Comparison of ENCODE assay signal across 33 cellular contexts in the genomic region with DNA sequence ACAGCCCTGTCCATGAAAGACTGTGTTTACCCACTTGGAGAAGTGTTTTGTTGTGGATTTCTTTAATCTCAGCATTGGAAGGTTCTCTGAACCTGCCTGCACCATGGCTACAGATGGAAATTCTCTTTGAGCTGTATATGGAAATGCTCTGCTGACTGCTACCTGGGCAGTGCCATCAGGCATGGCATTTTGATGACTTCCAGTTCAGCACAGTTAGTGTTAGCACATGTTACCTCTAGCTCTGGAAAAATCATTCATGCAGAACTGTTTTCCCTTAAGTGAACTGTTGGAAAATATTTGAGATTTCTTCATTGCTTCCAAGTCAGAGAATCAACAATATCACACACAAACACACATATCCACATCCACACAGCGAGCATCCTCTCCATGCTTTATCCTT.
"Had no signal": no experiment of that assay in that cellular context is flagged by ENCODE, and none has a peak within 500 bp of the region (broad histone marks: within the 10 kb centered on the region; RNA-seq: fewer than 3 reads in every experiment).

No MANE protein-coding gene starts in this region.

- H3K27ac Mint-ChIP-seq: activated naive CD4-positive, alpha-beta T cell treated with anti-CD3 and anti-CD28 coated beads for 36 hours; activated naive CD8-positive, alpha-beta T cell treated with anti-CD3 and anti-CD28 coated beads, Interleukin-2, amount 10 ng/mL, durations not matched to agents 7 days and 5 days; activated T-helper 1 cell treated with anti-CD3 and anti-CD28 coated beads, Interleukin-12 subunit alpha, Interleukin-12 subunit beta, Interleukin-2, Interleukin-4 antibody, amounts not matched to agents 30 ng/mL and 10 ng/mL and 1 ng/mL, durations not matched to agents 14 hours and 24 hours and 36 hours; immature natural killer cell; natural killer cell; T-helper 1 cell treated with Interleukin-12 subunit alpha and Interleukin-12 subunit beta and Interleukin-4 antibody, amounts not matched to agents 30 μg/mL and 1 μg/mL, for 36 hours; type B pancreatic cell had no signal

- H3K4me1 Mint-ChIP-seq: immature natural killer cell, natural killer cell had no signal

- H3K27me3 Mint-ChIP-seq: activated naive CD8-positive, alpha-beta T cell treated with anti-CD3 and anti-CD28 coated beads, Interleukin-2, amount 10 ng/mL, durations not matched to agents 7 days and 5 days; brain had no signal

- ATAC-seq: activated CD4-positive, CD25-positive, alpha-beta regulatory T cell treated with anti-CD3 and anti-CD28 coated beads, Interleukin-2, amount 50 U/mL, for 24 hours; esophagus mucosa; heart left ventricle; left lung; lower lobe of right lung; natural killer cell; right lobe of liver; stimulated activated naive CD8-positive, alpha-beta T cell treated with anti-CD3 and anti-CD28 coated beads, Interleukin-15, Interleukin-2, amounts not matched to agents 100 U/mL and 50 U/mL, for 24 hours had no signal

- H3K27me3 ChIP-seq: ascending aorta, cardiac muscle cell, heart left ventricle, left lung, right lobe of liver, uterus had no signal

- H3K4me3 Mint-ChIP-seq: activated naive CD4-positive, alpha-beta T cell treated with anti-CD3 and anti-CD28 coated beads for 36 hours; activated naive CD8-positive, alpha-beta T cell treated with anti-CD3 and anti-CD28 coated beads, Interleukin-2, amount 10 ng/mL, durations not matched to agents 7 days and 5 days; activated T-helper 1 cell treated with anti-CD3 and anti-CD28 coated beads, Interleukin-12 subunit alpha, Interleukin-12 subunit beta, Interleukin-2, Interleukin-4 antibody, amounts not matched to agents 30 ng/mL and 10 ng/mL and 1 ng/mL, durations not matched to agents 14 hours and 24 hours and 36 hours; brain; immature natural killer cell; natural killer cell; T-helper 1 cell treated with Interleukin-12 subunit alpha and Interleukin-12 subunit beta and Interleukin-4 antibody, amounts not matched to agents 30 μg/mL and 1 μg/mL, for 36 hours; type B pancreatic cell had no signal

- H3K36me3 Mint-ChIP-seq: activated naive CD8-positive, alpha-beta T cell treated with anti-CD3 and anti-CD28 coated beads, Interleukin-2, amount 10 ng/mL, durations not matched to agents 7 days and 5 days; immature natural killer cell; natural killer cell; type B pancreatic cell had no signal

- H3K9me3 ChIP-seq: ascending aorta, heart left ventricle, left lung, lower lobe of right lung, right lobe of liver, thoracic aorta, uterus had no signal

- H3K9me3 Mint-ChIP-seq: activated naive CD4-positive, alpha-beta T cell treated with anti-CD3 and anti-CD28 coated beads for 36 hours; activated naive CD8-positive, alpha-beta T cell treated with anti-CD3 and anti-CD28 coated beads, Interleukin-2, amount 10 ng/mL, durations not matched to agents 7 days and 5 days; activated T-helper 1 cell treated with anti-CD3 and anti-CD28 coated beads, Interleukin-12 subunit alpha, Interleukin-12 subunit beta, Interleukin-2, Interleukin-4 antibody, amounts not matched to agents 30 ng/mL and 10 ng/mL and 1 ng/mL, durations not matched to agents 14 hours and 24 hours and 36 hours; brain; immature natural killer cell; natural killer cell; T-helper 1 cell treated with Interleukin-12 subunit alpha and Interleukin-12 subunit beta and Interleukin-4 antibody, amounts not matched to agents 30 μg/mL and 1 μg/mL, for 36 hours; type B pancreatic cell had no signal

- H3K36me3 ChIP-seq: ascending aorta, cardiac muscle cell, heart left ventricle, left lung, lower lobe of right lung, right lobe of liver, thoracic aorta, uterus, WERI-Rb-1 had no signal

- H3K4me1 ChIP-seq: ascending aorta, left lung, lower lobe of right lung, uterus had no signal

- H3K27ac ChIP-seq: ascending aorta, cardiac muscle cell, coronary artery, dorsolateral prefrontal cortex, heart left ventricle, left lung, lower lobe of right lung, right lobe of liver, thoracic aorta, uterus, WERI-Rb-1 had no signal

- DNase-seq: activated CD4-positive, alpha-beta T cell treated with anti-CD3 and anti-CD28 coated beads for 48 hours; activated CD4-positive, alpha-beta T cell treated with anti-CD3 and anti-CD28 coated beads, Interleukin-2, amount 50 U/mL, for 48 hours; activated CD8-positive, alpha-beta memory T cell treated with anti-CD3 and anti-CD28 coated beads, Interleukin-2, amount 50 U/mL, for 4 hours; activated effector memory CD4-positive, alpha-beta T cell treated with anti-CD3 and anti-CD28 coated beads, Interleukin-2, amount 50 U/mL, for 16 hours; activated naive CD4-positive, alpha-beta T cell treated with anti-CD3 and anti-CD28 coated beads for 36 hours; activated naive CD8-positive, alpha-beta T cell treated with anti-CD3 and anti-CD28 coated beads, Interleukin-2, amount 10 ng/mL, durations not matched to agents 7 days and 5 days; activated T-cell treated with anti-CD3 and anti-CD28 coated beads, Interleukin-2, amount 50 U/mL, for 1 hour; dorsolateral prefrontal cortex; effector memory CD4-positive, alpha-beta T cell; foreskin fibroblast; heart left ventricle; hypothalamus; immature natural killer cell; left lung; lower lobe of right lung; mesendoderm; natural killer cell; right lobe of liver; stimulated activated CD4-positive, alpha-beta T cell treated with anti-CD3 and anti-CD28 coated beads, Interleukin-4, amount 100 ng/mL, for 1 hour; stimulated activated naive CD8-positive, alpha-beta T cell treated with anti-CD3 and anti-CD28 coated beads, Interleukin-15, Interleukin-2, amounts not matched to agents 100 U/mL and 50 U/mL, for 24 hours; T-helper 9 cell; uterus; WERI-Rb-1 had no signal

- H3K4me3 ChIP-seq: ascending aorta, cardiac muscle cell, coronary artery, dorsolateral prefrontal cortex, heart left ventricle, left lung, lower lobe of right lung, right lobe of liver, thoracic aorta, uterus had no signal
